Comparison of ENCODE assay signal across 1 cellular context in genomic region chr13:23430664-23431063, GRCh38.
A peak's percentile ranks its signal among the peaks of the same experiment; 100 is the strongest.
TF ChIP-seq lines count a peak whose summit lies in the region.

No MANE protein-coding gene starts in this region.

TF ChIP-seq in SK-N-SH, 30 proteins besides CTCF, POLR2A, EP300 and RAD21:
- TF ChIP-seq TAF1 (IDR thresholded peaks at IDR 0.05; ENCODE audit: borderline replicate concordance, low read depth, low read length) (no peak), ELF1 (IDR thresholded peaks at IDR 0.05) (no peak), FOXJ3 (CRISPR knock-in tag; IDR thresholded peaks at IDR 0.05) (no peak), TEAD4 (IDR thresholded peaks at IDR 0.05; ENCODE audit: borderline replicate concordance, insufficient read depth) (no peak), TCF12 (IDR thresholded peaks at IDR 0.05) (peak; percentile 65), SIN3A (IDR thresholded peaks at IDR 0.05; ENCODE audit: borderline replicate concordance, low read depth, low read length) (no peak), ZBTB33 (IDR thresholded peaks at IDR 0.05; ENCODE audit: borderline replicate concordance, low read depth) (no peak), USF2 (IDR thresholded peaks at IDR 0.05; ENCODE audit: borderline replicate concordance, low read depth, low read length) (no peak), GATA2 (CRISPR knock-in tag; IDR thresholded peaks at IDR 0.05) (no peak), FOXM1 (IDR thresholded peaks at IDR 0.05; ENCODE audit: low read depth) (no peak), POLR2AphosphoS5 (IDR thresholded peaks at IDR 0.05; ENCODE audit: low read depth, low read length) (no peak), NFIC (IDR thresholded peaks at IDR 0.05; ENCODE audit: borderline replicate concordance) (no peak), SMC3 (IDR thresholded peaks at IDR 0.05; ENCODE audit: low read depth, low read length) (no peak), CHD2 (IDR thresholded peaks at IDR 0.05; ENCODE audit: low read length, partially characterized antibody) (no peak), YY1 (IDR thresholded peaks at IDR 0.05; ENCODE audit: low read depth) (no peak), GABPA (IDR thresholded peaks at IDR 0.05; ENCODE audit: low read depth) (no peak), MXI1 (IDR thresholded peaks at IDR 0.05; ENCODE audit: low read depth, low read length) (peak; percentile 23; the same call in 1 of the 2 replicates), IRF3 (IDR thresholded peaks at IDR 0.05; ENCODE audit: low read depth, low read length) (no peak), RFX5 (IDR thresholded peaks at IDR 0.05; ENCODE audit: low read length) (no peak), RCOR1 (IDR thresholded peaks at IDR 0.05; ENCODE audit: low read length) (peak; percentile 83), REST (IDR thresholded peaks at IDR 0.05; ENCODE audit: low read depth, low read length) (no peak), FOSL2 (IDR thresholded peaks at IDR 0.05; ENCODE audit: borderline replicate concordance, low read depth) (no peak), NRF1 (IDR thresholded peaks at IDR 0.05; ENCODE audit: low read depth, low read length) (no peak), PBX3 (IDR thresholded peaks at IDR 0.05) (peak; percentile 32; the same call in 1 of the 2 replicates), RXRA (IDR thresholded peaks at IDR 0.05; ENCODE audit: borderline replicate concordance, low read depth) (no peak), EZH2phosphoT487 (IDR thresholded peaks at IDR 0.05; ENCODE audit: borderline replicate concordance, low read depth) (no peak), MAX (IDR thresholded peaks at IDR 0.05; ENCODE audit: low read depth) (no peak)
